ENCODE assay signal across 10 cellular contexts in the genomic region with DNA sequence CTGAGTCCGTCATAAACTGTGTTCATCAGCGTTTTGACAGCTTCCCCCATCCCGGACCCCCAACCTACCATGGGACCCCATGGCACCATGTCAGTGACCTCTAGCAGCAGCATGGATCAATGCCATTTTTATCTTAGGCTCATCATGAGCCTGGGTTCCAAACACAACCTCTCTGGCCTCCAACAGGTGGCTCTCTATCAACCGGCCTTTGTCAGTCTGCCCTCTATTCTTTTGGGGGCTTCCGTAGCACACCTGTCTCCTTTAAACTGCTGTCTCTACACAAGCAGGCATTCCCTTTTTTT. TPM values are rescaled to one million over a fixed set of nuclear protein-coding genes. Genes with fewer than 3 reads are reported as not detected.
DNase-seq lines count a peak whose midpoint lies in the region; ATAC-seq, FAIRE-seq and TF ChIP-seq lines count a peak whose summit lies in the region.
"Had no signal": no experiment of that assay in that cellular context is flagged by ENCODE, and none has a peak within 500 bp of the region (broad histone marks: within the 10 kb centered on the region; RNA-seq: fewer than 3 reads in every experiment).

No MANE protein-coding gene starts in this region.

- H2BK5ac ChIP-seq in H9 (ENCODE audit: insufficient read length, low read length), result no peak overlapping the region
- no peak overlapping the region for H2BK5ac ChIP-seq in mesendoderm (ENCODE audit: low read length)

- H3K56ac ChIP-seq in H9 (ENCODE audit: insufficient read length, low read depth, low read length) (no peak overlapping the region), mesendoderm (ENCODE audit: low read length) (peak overlapping the region; percentile 61)

- no peak overlapping the region for H2BK12ac ChIP-seq in H9 (ENCODE audit: insufficient read length, low read depth, low read length)

- peak overlapping the region; percentile 66 to 82 for H3K4me3 Mint-ChIP-seq in H9
- H3K4me3 Mint-ChIP-seq in astrocyte (ENCODE audit: unreplicated experiment), result peak overlapping the region; percentile 92

- H3K27me3 ChIP-seq in ACC112 (ENCODE audit: insufficient read depth, low read length) (peaks cover 32% of the 10 kb centered on the region), H9 (ENCODE audit: insufficient read depth, low read length) (peaks cover 2% of the 10 kb centered on the region; the same call in 1 of the 2 replicates), astrocyte (ENCODE audit: insufficient read depth, low read length) (peaks cover 13% of the 10 kb centered on the region), mesendoderm (ENCODE audit: insufficient read depth, low read length, poor library complexity) (no peaks in the 10 kb centered on the region), sigmoid colon (peaks cover 0 to 3% (median 0%) of the 10 kb centered on the region in 3 donors)
- H3K27me3 ChIP-seq: body of pancreas had no signal

- no peak overlapping the region for H2AK5ac ChIP-seq in H9 (ENCODE audit: insufficient read length, low read length)
- no peak overlapping the region for H2AK5ac ChIP-seq in mesendoderm (ENCODE audit: low read length)

- H3K4me1 ChIP-seq in ACC112 (ENCODE audit: control insufficient read depth, insufficient read depth, low read length, unreplicated experiment) (no peaks in the 10 kb centered on the region), H9 (ENCODE audit: insufficient read depth, low read length) (peaks cover 3% of the 10 kb centered on the region; the same call in 1 of the 2 replicates), astrocyte (ENCODE audit: insufficient read depth, low read length) (no peaks in the 10 kb centered on the region), mesendoderm (ENCODE audit: control insufficient read depth, low read depth, low read length) (peaks cover 5% of the 10 kb centered on the region), sigmoid colon (peaks cover 0 to 7% (median 3%) of the 10 kb centered on the region in 4 donors)

- intact Hi-C loops in sigmoid colon (cut with DNase I), result no loop called here

- H3K79me1 ChIP-seq in H9 (ENCODE audit: insufficient read depth, low read depth, low read length, poor library complexity, severe bottlenecking) (no peaks in the 10 kb centered on the region), mesendoderm (ENCODE audit: low read length) (no peaks in the 10 kb centered on the region)

- H3K27ac Mint-ChIP-seq in H9 (peak overlapping the region in 1 of 3 experiments; percentile 60; a peak in 2 of 7 replicates), astrocyte (ENCODE audit: unreplicated experiment) (no peak overlapping the region)

- H3K23ac ChIP-seq in H9 (ENCODE audit: insufficient read length, low read depth, low read length), result no peak overlapping the region
- H3K23ac ChIP-seq in mesendoderm (ENCODE audit: low read length), result no peak overlapping the region

- TF ChIP-seq CTCF in H9 (conservative IDR thresholded peaks at IDR 0.05), result no peak; the same call in 2 of the 3 replicates
- TF ChIP-seq CTCF in astrocyte (IDR thresholded peaks at IDR 0.05; ENCODE audit: insufficient read depth, low read depth, low read length), result no peak
- TF ChIP-seq CTCF in sigmoid colon (IDR thresholded peaks at IDR 0.05), result no peak

- H3K4ac ChIP-seq in H9 (ENCODE audit: low read depth, low read length), result no peak overlapping the region
- H3K4ac ChIP-seq in mesendoderm (ENCODE audit: low read depth, low read length), result no peak overlapping the region

- TF ChIP-seq EP300 in sigmoid colon (IDR thresholded peaks at IDR 0.05), result no peak

- H3K4me3 ChIP-seq in ACC112 (ENCODE audit: low read depth, low read length), result peak overlapping the region; percentile 82; the same call in 1 of the 2 replicates
- peak overlapping the region; percentile 68 for H3K4me3 ChIP-seq in astrocyte (ENCODE audit: insufficient read depth, low read depth, low read length)
- H3K4me3 ChIP-seq in mesendoderm (ENCODE audit: low read length), result no peak overlapping the region
- peak overlapping the region in 1 of 4 donors; percentile 84 for H3K4me3 ChIP-seq in sigmoid colon

- H4K20me1 ChIP-seq in H9 (ENCODE audit: control insufficient read depth, insufficient read depth, insufficient read length) (no peaks in the 10 kb centered on the region), astrocyte (ENCODE audit: insufficient read depth, low read length) (no peaks in the 10 kb centered on the region)

- no peak overlapping the region for H4K91ac ChIP-seq in H9 (ENCODE audit: insufficient read length, low read depth, low read length)

- H3K18ac ChIP-seq in H9 (ENCODE audit: insufficient read length, low read depth, low read length) (no peak overlapping the region), mesendoderm (ENCODE audit: low read length) (no peak overlapping the region)

- H3K27ac ChIP-seq in ACC112 (ENCODE audit: low read depth, low read length) (no peak overlapping the region), H9 (ENCODE audit: insufficient read length, low read depth, low read length) (no peak overlapping the region), astrocyte (ENCODE audit: low read depth, low read length) (no peak overlapping the region), mesendoderm (ENCODE audit: low read depth, low read length) (no peak overlapping the region), sigmoid colon (no peak overlapping the region)

- no peaks in the 10 kb centered on the region for H3K23me2 ChIP-seq in H9 (ENCODE audit: insufficient read length, low read depth, low read length, poor library complexity, severe bottlenecking)

- no peak overlapping the region for H2BK120ac ChIP-seq in H9 (ENCODE audit: low read depth, low read length, poor library complexity, severe bottlenecking)
- H2BK120ac ChIP-seq in mesendoderm (ENCODE audit: low read depth, low read length), result no peak overlapping the region

- no peak for ATAC-seq in HG03097 (IDR thresholded peaks at IDR 0.05; ENCODE audit: low FRiP score, unreplicated experiment)

- H3K9me3 Mint-ChIP-seq in H9, result peaks cover 0 to 3% of the 10 kb centered on the region in 2 experiments; a peak in 1 of 5 replicates
- no peaks in the 10 kb centered on the region for H3K9me3 Mint-ChIP-seq in astrocyte (ENCODE audit: unreplicated experiment)

- TF ChIP-seq POLR2A in sigmoid colon (IDR thresholded peaks at IDR 0.05), result no peak

- no peak overlapping the region for H3K9ac ChIP-seq in H9 (ENCODE audit: extremely low read depth, insufficient read length, low read length)
- no peak overlapping the region for H3K9ac ChIP-seq in astrocyte (ENCODE audit: low read length)
- peak overlapping the region; percentile 56 for H3K9ac ChIP-seq in mesendoderm (ENCODE audit: low read length)

- H2BK20ac ChIP-seq in H9 (ENCODE audit: low read depth, low read length, poor library complexity, severe bottlenecking), result no peak overlapping the region

- no peak overlapping the region for H3K14ac ChIP-seq in H9 (ENCODE audit: insufficient read depth, low read length)

- H2BK15ac ChIP-seq in H9 (ENCODE audit: low read depth, low read length), result no peak overlapping the region
- no peak overlapping the region for H2BK15ac ChIP-seq in mesendoderm (replicated peaks; ENCODE audit: low read depth)

- no peak overlapping the region for H4K5ac ChIP-seq in H9 (ENCODE audit: insufficient read length, low read depth, low read length)
- H4K5ac ChIP-seq in mesendoderm (ENCODE audit: low read length), result no peak overlapping the region

- no peak for FAIRE-seq in astrocyte (lab: Jason Lieb, UNC)

- peak overlapping the region; percentile 38 for H3K4me2 ChIP-seq in H9 (ENCODE audit: insufficient read depth, insufficient read length, low read length)
- H3K4me2 ChIP-seq in astrocyte (ENCODE audit: low read length), result peak overlapping the region; percentile 93
- no peak overlapping the region for H3K4me2 ChIP-seq in mesendoderm (ENCODE audit: low read length)

- peaks cover 28% of the 10 kb centered on the region for H3K27me3 Mint-ChIP-seq in H9 (ENCODE audit: low read depth)
- peaks cover 30% of the 10 kb centered on the region for H3K27me3 Mint-ChIP-seq in astrocyte (ENCODE audit: low read depth, unreplicated experiment)

- H3K4me1 Mint-ChIP-seq in H9 (peaks cover 34 to 45% of the 10 kb centered on the region in 2 experiments), astrocyte (ENCODE audit: low read depth, unreplicated experiment) (peaks cover 2% of the 10 kb centered on the region)

- no peaks in the 10 kb centered on the region for H3K36me3 ChIP-seq in ACC112 (ENCODE audit: insufficient read depth, low read length)
- H3K36me3 ChIP-seq in astrocyte (ENCODE audit: insufficient read depth, low read length), result no peaks in the 10 kb centered on the region
- no peaks in the 10 kb centered on the region for H3K36me3 ChIP-seq in mesendoderm (ENCODE audit: control insufficient read depth, insufficient read depth, low read length)
- no peaks in the 10 kb centered on the region for H3K36me3 ChIP-seq in sigmoid colon

- H3T11ph ChIP-seq in H9 (ENCODE audit: low read length), result no peak overlapping the region

- peak; percentile 33 for DNase-seq in H9
- DNase-seq in astrocyte (ENCODE audit: low read depth), result no peak
- no peak for DNase-seq in mesendoderm
- no peak for DNase-seq in Kasumi-1 (lab: John Stamatoyannopoulos, UW)
- no peak for DNase-seq in sigmoid colon
- DNase-seq in dermis blood vessel endothelial cell, result no peak
- DNase-seq: NCI-H2029 treated with DMSO at 0.1 percent for 48 hours had no signal

- no peaks in the 10 kb centered on the region for H3K79me2 ChIP-seq in ACC112 (ENCODE audit: control insufficient read depth, insufficient read depth, low read length, unreplicated experiment)
- H3K79me2 ChIP-seq in H9 (ENCODE audit: insufficient read depth, low read length), result no peaks in the 10 kb centered on the region
- H3K79me2 ChIP-seq in astrocyte (ENCODE audit: insufficient read depth, low read length), result no peaks in the 10 kb centered on the region
- no peaks in the 10 kb centered on the region for H3K79me2 ChIP-seq in mesendoderm (ENCODE audit: control insufficient read depth, insufficient read depth, low read length)

- WGBS in H9 (ENCODE audit: extremely low coverage, insufficient read length, low lambda C conversion rate), result no CpG with 5 or more reads among the region's 5 CpGs
- no CpG with 5 or more reads among the region's 5 CpGs for WGBS in mesendoderm (ENCODE audit: extremely low coverage, insufficient coverage, low lambda C conversion rate)
- WGBS in sigmoid colon, 2 donors, result 53 to 64% methylated on average over 5 of the region's 5 CpGs

- H2AFZ ChIP-seq in ACC112 (ENCODE audit: low read length, unreplicated experiment), result no peak overlapping the region
- H2AFZ ChIP-seq in H9 (ENCODE audit: low read length), result no peak overlapping the region
- peak overlapping the region; percentile 96 for H2AFZ ChIP-seq in astrocyte (ENCODE audit: low read depth, low read length)

- H4K8ac ChIP-seq in H9 (replicated peaks; ENCODE audit: insufficient read length, low read depth, low read length) (no peak overlapping the region), mesendoderm (ENCODE audit: low read depth, low read length) (no peak overlapping the region)

- no peaks in the 10 kb centered on the region; a peak in 1 of 7 replicates for H3K36me3 Mint-ChIP-seq in H9 (ENCODE audit: insufficient read depth in 1 of 3, low read depth in 3 of 3)
- no peaks in the 10 kb centered on the region for H3K36me3 Mint-ChIP-seq in astrocyte (ENCODE audit: low read depth, unreplicated experiment)

- no peaks in the 10 kb centered on the region for H3K9me3 ChIP-seq in H9 (ENCODE audit: control insufficient read depth, low read depth, low read length)
- H3K9me3 ChIP-seq in astrocyte (ENCODE audit: insufficient read depth, low read depth, low read length), result no peaks in the 10 kb centered on the region
- H3K9me3 ChIP-seq in sigmoid colon, result no peaks in the 10 kb centered on the region
- H3K9me3 ChIP-seq: body of pancreas had no signal

RNA-seq across cellular contexts. Expression of a gene that starts 0.7 kb away (rescaled TPM):
- total RNA-seq in H9 (2021) (2.7 and 3.1 TPM in 2 replicates), astrocyte (0.50 and 0.95 TPM in 2 replicates), sigmoid colon (10 to 100 TPM; 11.2 to 25.7 (median 18.9) TPM), dermis blood vessel endothelial cell (6.0 and 19.1 TPM in 2 replicates)
- polyA plus RNA-seq in mesendoderm (2013, experiment 1 of 2), result 2.0 TPM
- 1.6 TPM for polyA plus RNA-seq in mesendoderm (2013, experiment 2 of 2)
- polyA plus RNA-seq in sigmoid colon, result 1 to 10 TPM; 1.2 to 5.6 (median 1.2) TPM
